ENCODE assay signal across 1 cellular context in genomic region chr10:128539784-128540759, GRCh38.
TF ChIP-seq lines count a peak whose summit lies in the region.

No MANE protein-coding gene starts in this region.

TF ChIP-seq in HepG2, 621 proteins besides CTCF, POLR2A, EP300 and RAD21:
- no peak for TF ChIP-seq ZBTB46 (CRISPR knock-in tag; IDR thresholded peaks at IDR 0.05; ENCODE audit: borderline replicate concordance)
- TF ChIP-seq MAFF (IDR thresholded peaks at IDR 0.05; ENCODE audit: low read depth, low read length) = 0 out of 2 replicates have a peak, but pooled peaks have one; percentile 12
- TF ChIP-seq ZNF607 (CRISPR knock-in tag; IDR thresholded peaks at IDR 0.05; ENCODE audit: borderline replicate concordance) = no peak
- TF ChIP-seq ZMYM4 (CRISPR knock-in tag; IDR thresholded peaks at IDR 0.05) = no peak
- no peak for TF ChIP-seq RARA (CRISPR knock-in tag; IDR thresholded peaks at IDR 0.05)
- no peak for TF ChIP-seq ATF1 (CRISPR knock-in tag; IDR thresholded peaks at IDR 0.05)
- TF ChIP-seq ZNF784 (CRISPR knock-in tag; IDR thresholded peaks at IDR 0.05; ENCODE audit: borderline replicate concordance) = no peak
- TF ChIP-seq HMGXB3 (CRISPR knock-in tag; IDR thresholded peaks at IDR 0.05; ENCODE audit: borderline replicate concordance) = no peak
- no peak for TF ChIP-seq HDAC1 (CRISPR knock-in tag; IDR thresholded peaks at IDR 0.05)
- peak; percentile 53 to 55; a peak in 3 of 4 replicates for TF ChIP-seq MAFK (conservative IDR thresholded peaks at IDR 0.05 in 1 of 2, IDR thresholded peaks at IDR 0.05 in 1 of 2; ENCODE audit: low read length in 2 of 2)
